In genomic region chr14:64569108-64570045, GRCh38 we compare ENCODE assay signal across 10 cellular contexts. TPM values are rescaled to one million over a fixed set of nuclear protein-coding genes. Genes with fewer than 3 reads are reported as not detected.
DNase-seq lines count a peak whose midpoint lies in the region; ATAC-seq and TF ChIP-seq lines count a peak whose summit lies in the region.
"Had no signal": no experiment of that assay in that cellular context is flagged by ENCODE, and none has a peak within 500 bp of the region (broad histone marks: within the 10 kb centered on the region; RNA-seq: fewer than 3 reads in every experiment).

No MANE protein-coding gene starts in this region.

- peak; percentile 71 for DNase-seq in HFFc6
- DNase-seq in body of pancreas, result peak in 3 of 4 donors; percentile 13 to 18 (median 14)
- DNase-seq in inferior parietal cortex (ENCODE audit: extremely low spot score), result peak; percentile 73
- DNase-seq in skeletal muscle cell (ENCODE audit: low read depth), result peak; percentile 36
- no peak for DNase-seq in activated T-cell treated with anti-CD3 and anti-CD28 coated beads for 4 hours
- no peak for DNase-seq in NCI-H345 treated with DMSO at 0.1 percent for 48 hours (lab: John Stamatoyannopoulos, UW; ENCODE audit: unreplicated experiment)
- DNase-seq in activated T-cell treated with anti-CD3 and anti-CD28 coated beads, Interleukin-2, amount 50 U/mL, for 72 hours, result no peak

- H3K27me3 Mint-ChIP-seq in HFFc6 (ENCODE audit: insufficient read depth), result no peaks in the 10 kb centered on the region
- peaks cover 6% of the 10 kb centered on the region for H3K27me3 Mint-ChIP-seq in activated T-cell treated with anti-CD3 and anti-CD28 coated beads, Interleukin-2, amount 50 U/mL, for 72 hours (ENCODE audit: low read depth)

- no peaks in the 10 kb centered on the region for H3K4me1 ChIP-seq in body of pancreas

- peak; percentile 40 for ATAC-seq in body of pancreas
- ATAC-seq in HG02981 (IDR thresholded peaks at IDR 0.05; ENCODE audit: unreplicated experiment), result no peak
- ATAC-seq in activated T-cell treated with anti-CD3 and anti-CD28 coated beads, Interleukin-2, amount 50 U/mL, for 72 hours (replicated peaks in 1 of 2), result no peak

- no peaks in the 10 kb centered on the region for H3K27me3 ChIP-seq in body of pancreas

- H3K4me3 ChIP-seq in body of pancreas (no peak overlapping the region), skeletal muscle cell (ENCODE audit: low read depth, low read length) (no peak overlapping the region)

- H3K27ac Mint-ChIP-seq in HFFc6, result peak overlapping the region; percentile 72
- no peak overlapping the region for H3K27ac Mint-ChIP-seq in activated T-cell treated with anti-CD3 and anti-CD28 coated beads, Interleukin-2, amount 50 U/mL, for 72 hours
- H3K27ac Mint-ChIP-seq: stimulated activated naive CD8-positive, alpha-beta T cell treated with anti-CD3 and anti-CD28 coated beads, Interleukin-15, Interleukin-2, amounts not matched to agents 100 ng/mL and 50 ng/mL, for 24 hours had no signal

- intact Hi-C loops in body of pancreas (cut with DNase I), result no loop called here

- no peaks in the 10 kb centered on the region for H3K36me3 ChIP-seq in body of pancreas (replicated peaks in 1 of 2; ENCODE audit: insufficient read depth in 1 of 2, low read depth in 2 of 2)

- peak overlapping the region; percentile 35; the same call in 1 of the 2 replicates for H3K4me3 Mint-ChIP-seq in HFFc6
- H3K4me3 Mint-ChIP-seq in activated T-cell treated with anti-CD3 and anti-CD28 coated beads, Interleukin-2, amount 50 U/mL, for 72 hours, result no peak overlapping the region
- H3K4me3 Mint-ChIP-seq: stimulated activated naive CD8-positive, alpha-beta T cell treated with anti-CD3 and anti-CD28 coated beads, Interleukin-15, Interleukin-2, amounts not matched to agents 100 ng/mL and 50 ng/mL, for 24 hours had no signal

- TF ChIP-seq POLR2A in body of pancreas (IDR thresholded peaks at IDR 0.05), result no peak

- H3K27ac ChIP-seq in body of pancreas, result no peak overlapping the region
- H3K27ac ChIP-seq: HL-60 had no signal

- 80 to 85% methylated on average over 11 of the region's 11 CpGs for whole genome bisulfite sequencing in body of pancreas, 2 donors

- no peaks in the 10 kb centered on the region for H3K9me3 ChIP-seq in body of pancreas

- H3K4me1 Mint-ChIP-seq in HFFc6 (ENCODE audit: low read depth), result peaks cover 33% of the 10 kb centered on the region
- H3K4me1 Mint-ChIP-seq in activated T-cell treated with anti-CD3 and anti-CD28 coated beads, Interleukin-2, amount 50 U/mL, for 72 hours (ENCODE audit: low read depth), result no peaks in the 10 kb centered on the region

- TF ChIP-seq CTCF in HFFc6 (IDR thresholded peaks at IDR 0.05), result no peak
- no peak for TF ChIP-seq CTCF in body of pancreas (IDR thresholded peaks at IDR 0.05)

- no peaks in the 10 kb centered on the region for H3K9me3 Mint-ChIP-seq in HFFc6
- H3K9me3 Mint-ChIP-seq in activated T-cell treated with anti-CD3 and anti-CD28 coated beads, Interleukin-2, amount 50 U/mL, for 72 hours, result no peaks in the 10 kb centered on the region
- H3K9me3 Mint-ChIP-seq: stimulated activated naive CD8-positive, alpha-beta T cell treated with anti-CD3 and anti-CD28 coated beads, Interleukin-15, Interleukin-2, amounts not matched to agents 100 ng/mL and 50 ng/mL, for 24 hours had no signal

- no peaks in the 10 kb centered on the region for H3K36me3 Mint-ChIP-seq in HFFc6 (ENCODE audit: low read depth)
- H3K36me3 Mint-ChIP-seq in activated T-cell treated with anti-CD3 and anti-CD28 coated beads, Interleukin-2, amount 50 U/mL, for 72 hours (ENCODE audit: insufficient read depth in 2 of 2), result no peaks in the 10 kb centered on the region

RNA-seq across cellular contexts. Expression of gene PPP1R36, which starts 19.6 kb away (rescaled TPM):
- total RNA-seq in HFFc6 (2021; fragmentation: NEBNext Ultra II Directional; extraction: Animal tissue kit (Norgen Biotek cat#: 25700)), result under 1 TPM; 0.20 to 0.81 (median 0.27) TPM
- total RNA-seq in body of pancreas, result 1 to 10 TPM; 4.4 to 5.6 TPM
- under 1 TPM in 1 of 2 donors, not detected in 1; 0.16 TPM for total RNA-seq in activated T-cell treated with anti-CD3 and anti-CD28 coated beads, Interleukin-2, amount 50 U/mL, for 72 hours

RNA-seq across cellular contexts. Expression of gene HSPA2, which starts 28.8 kb away (rescaled TPM):
- total RNA-seq in HFFc6 (2021; fragmentation: NEBNext Ultra II Directional; extraction: Animal tissue kit (Norgen Biotek cat#: 25700)), result 1 to 10 TPM; 5.6 to 9.6 (median 9.2) TPM
- total RNA-seq in body of pancreas, result 10 to 100 TPM in 1 of 2 donors, 1 to 10 TPM in 1; 4.0 to 19.7 TPM
- total RNA-seq in activated T-cell treated with anti-CD3 and anti-CD28 coated beads, Interleukin-2, amount 50 U/mL, for 72 hours, result 1 to 10 TPM; 5.5 to 7.7 TPM

Comparison
In these comparisons a context has a peak if more than half of its experiments do, and no peak if none do; other contexts are left out.
1. DNase-seq: peak in HFFc6 (single experiment), body of pancreas (3 of 4), inferior parietal cortex (single experiment) and skeletal muscle cell (single experiment); none in activated T-cell treated with anti-CD3 and anti-CD28 coated beads for 4 hours (single experiment), NCI-H345 treated with DMSO at 0.1 percent for 48 hours (single experiment) and activated T-cell treated with anti-CD3 and anti-CD28 coated beads, Interleukin-2, amount 50 U/mL, for 72 hours (0 of 2).